ENCODE assay signal across 23 cellular contexts in the genomic region with DNA sequence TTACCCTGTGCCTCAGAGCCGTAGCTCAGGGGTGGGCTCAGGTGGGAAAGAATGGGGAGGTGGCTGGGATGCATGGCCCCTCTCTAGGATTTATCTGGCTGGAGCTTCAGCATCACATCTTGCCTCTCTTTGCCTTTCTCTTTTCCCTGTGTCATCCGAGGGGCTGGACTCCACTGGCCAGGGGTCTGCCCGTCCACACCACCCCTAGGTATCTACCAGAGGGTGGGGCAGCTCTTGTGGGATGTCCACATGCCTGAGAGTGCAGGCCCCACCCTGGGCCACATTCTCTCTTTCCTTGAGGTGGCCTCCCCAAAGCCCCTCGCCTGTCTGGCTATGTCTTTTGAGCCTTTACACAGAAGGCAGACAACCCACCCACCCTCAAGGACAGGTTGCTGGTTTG.
"Had no signal": no experiment of that assay in that cellular context is flagged by ENCODE, and none has a peak within 500 bp of the region (broad histone marks: within the 10 kb centered on the region; RNA-seq: fewer than 3 reads in every experiment).

No MANE protein-coding gene starts in this region.

- DNase-seq: activated CD4-positive, alpha-beta T cell treated with anti-CD3 and anti-CD28 coated beads for 1 hour; activated CD4-positive, alpha-beta T cell treated with anti-CD3 and anti-CD28 coated beads, Interleukin-2, amount 50 U/mL, for 4 hours; activated effector memory CD4-positive, alpha-beta T cell treated with anti-CD3 and anti-CD28 coated beads, Interleukin-2, amount 50 U/mL, for 16 hours; activated naive CD4-positive, alpha-beta T cell treated with anti-CD3 and anti-CD28 coated beads, Interleukin-2, amount 10 ng/mL, durations not matched to agents 7 days and 5 days; amniotic stem cell; cerebellar nuclear complex; esophagus squamous epithelium; head of caudate nucleus; hypothalamus; left ventricle myocardium inferior; nephron progenitor cell; occipital lobe; sigmoid colon; stimulated activated CD4-positive, alpha-beta T cell treated with anti-CD3 and anti-CD28 coated beads, Interleukin-15, amount 100 ng/mL, for 24 hours; stomach; transverse colon; WERI-Rb-1 had no signal

- H3K4me1 ChIP-seq: esophagus squamous epithelium, gastroesophageal sphincter, sigmoid colon, suprapubic skin, transverse colon had no signal

- H3K9me3 ChIP-seq: esophagus squamous epithelium, gastroesophageal sphincter, left ventricle myocardium inferior, sigmoid colon, stomach, suprapubic skin, transverse colon had no signal

- H3K36me3 ChIP-seq: esophagus squamous epithelium, gastroesophageal sphincter, suprapubic skin, transverse colon, WERI-Rb-1 had no signal

- H3K4me1 Mint-ChIP-seq: mesothelial cell of epicardium had no signal

- ATAC-seq: gastroesophageal sphincter; stimulated activated memory B cell treated with anti-CD40 and anti-IgM and Interleukin-4, amounts not matched to agents 10 μg/mL and 1 μg/mL and 100 μg/mL, for 72 hours had no signal

- H3K9me3 Mint-ChIP-seq: activated naive CD4-positive, alpha-beta T cell treated with anti-CD3 and anti-CD28 coated beads, Interleukin-2, amount 10 ng/mL, durations not matched to agents 7 days and 5 days; mesothelial cell of epicardium; nephron progenitor cell; stimulated activated memory B cell treated with anti-CD40 and anti-IgM and Interleukin-4, amounts not matched to agents 10 μg/mL and 1 μg/mL and 100 μg/mL, for 72 hours had no signal

- H3K27ac Mint-ChIP-seq: mesothelial cell of epicardium; stimulated activated memory B cell treated with anti-CD40 and anti-IgM and Interleukin-4, amounts not matched to agents 10 μg/mL and 1 μg/mL and 100 μg/mL, for 72 hours had no signal

- H3K27me3 Mint-ChIP-seq: activated naive CD4-positive, alpha-beta T cell treated with anti-CD3 and anti-CD28 coated beads, Interleukin-2, amount 10 ng/mL, durations not matched to agents 7 days and 5 days; stimulated activated memory B cell treated with anti-CD40 and anti-IgM and Interleukin-4, amounts not matched to agents 10 μg/mL and 1 μg/mL and 100 μg/mL, for 72 hours had no signal

- H3K27ac ChIP-seq: coronary artery, esophagus squamous epithelium, gastroesophageal sphincter, left ventricle myocardium inferior, sigmoid colon, stomach, suprapubic skin, transverse colon, WERI-Rb-1 had no signal

- H3K4me3 Mint-ChIP-seq: mesothelial cell of epicardium; nephron progenitor cell; stimulated activated memory B cell treated with anti-CD40 and anti-IgM and Interleukin-4, amounts not matched to agents 10 μg/mL and 1 μg/mL and 100 μg/mL, for 72 hours had no signal

- H3K36me3 Mint-ChIP-seq: stimulated activated memory B cell treated with anti-CD40 and anti-IgM and Interleukin-4, amounts not matched to agents 10 μg/mL and 1 μg/mL and 100 μg/mL, for 72 hours had no signal

- H3K4me3 ChIP-seq: coronary artery, esophagus squamous epithelium, gastroesophageal sphincter, left ventricle myocardium inferior, sigmoid colon, smooth muscle cell, stomach, suprapubic skin, transverse colon had no signal

- H3K27me3 ChIP-seq: esophagus squamous epithelium, gastroesophageal sphincter, sigmoid colon, stomach, suprapubic skin, transverse colon had no signal
